1 cellular context compared by ENCODE assay signal in the genomic region with DNA sequence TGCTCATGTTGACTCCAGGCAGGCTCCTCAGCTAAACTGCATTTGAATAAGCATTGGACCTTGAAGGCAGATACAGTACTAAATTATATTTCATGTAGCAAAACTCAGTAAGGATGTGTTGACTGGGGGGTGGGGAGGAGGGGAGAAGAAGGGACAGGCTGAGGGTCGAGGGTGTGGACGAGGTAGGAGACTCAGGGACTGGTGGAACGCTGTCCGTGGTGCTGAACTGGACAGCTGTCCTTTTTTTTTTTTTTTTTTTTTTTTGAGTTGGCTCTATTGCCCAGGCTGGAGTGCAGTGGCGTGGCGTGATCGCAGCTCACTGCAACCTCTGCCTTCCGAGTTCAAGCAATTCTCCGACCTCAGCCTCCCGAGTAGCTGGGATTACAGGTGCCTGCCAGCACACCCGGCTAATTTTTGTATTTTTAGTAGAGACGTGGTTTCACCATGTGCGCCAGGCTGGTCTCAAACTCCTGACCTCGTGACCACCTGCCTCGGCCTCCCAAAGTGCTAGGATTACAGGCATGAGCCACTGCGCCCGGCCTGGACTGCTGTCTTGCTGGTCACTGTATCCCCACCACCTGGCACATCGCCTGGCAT.
A peak's percentile ranks its signal among the peaks of the same experiment; 100 is the strongest.
TF ChIP-seq lines count a peak whose summit lies in the region.

No MANE protein-coding gene starts in this region.

TF ChIP-seq in HepG2, 621 proteins besides CTCF, POLR2A, EP300 and RAD21:
- 0 out of 2 replicates have a peak, but pooled peaks have one; percentile 21 for TF ChIP-seq ZBTB43 (CRISPR knock-in tag; conservative IDR thresholded peaks at IDR 0.05)
- no peak for TF ChIP-seq CCAR2 (optimal IDR thresholded peaks at IDR 0.05; ENCODE audit: low read depth, low read length)
- TF ChIP-seq SMAD1 (CRISPR knock-in tag; IDR thresholded peaks at IDR 0.05; ENCODE audit: borderline replicate concordance, low read depth) = no peak
- TF ChIP-seq TEF (CRISPR knock-in tag; IDR thresholded peaks at IDR 0.05) = no peak
- no peak for TF ChIP-seq SCMH1 (CRISPR knock-in tag; IDR thresholded peaks at IDR 0.05; ENCODE audit: borderline replicate concordance)
- TF ChIP-seq YEATS2 (CRISPR knock-in tag; IDR thresholded peaks at IDR 0.05; ENCODE audit: borderline replicate concordance) = no peak
- TF ChIP-seq, protein P1, sequence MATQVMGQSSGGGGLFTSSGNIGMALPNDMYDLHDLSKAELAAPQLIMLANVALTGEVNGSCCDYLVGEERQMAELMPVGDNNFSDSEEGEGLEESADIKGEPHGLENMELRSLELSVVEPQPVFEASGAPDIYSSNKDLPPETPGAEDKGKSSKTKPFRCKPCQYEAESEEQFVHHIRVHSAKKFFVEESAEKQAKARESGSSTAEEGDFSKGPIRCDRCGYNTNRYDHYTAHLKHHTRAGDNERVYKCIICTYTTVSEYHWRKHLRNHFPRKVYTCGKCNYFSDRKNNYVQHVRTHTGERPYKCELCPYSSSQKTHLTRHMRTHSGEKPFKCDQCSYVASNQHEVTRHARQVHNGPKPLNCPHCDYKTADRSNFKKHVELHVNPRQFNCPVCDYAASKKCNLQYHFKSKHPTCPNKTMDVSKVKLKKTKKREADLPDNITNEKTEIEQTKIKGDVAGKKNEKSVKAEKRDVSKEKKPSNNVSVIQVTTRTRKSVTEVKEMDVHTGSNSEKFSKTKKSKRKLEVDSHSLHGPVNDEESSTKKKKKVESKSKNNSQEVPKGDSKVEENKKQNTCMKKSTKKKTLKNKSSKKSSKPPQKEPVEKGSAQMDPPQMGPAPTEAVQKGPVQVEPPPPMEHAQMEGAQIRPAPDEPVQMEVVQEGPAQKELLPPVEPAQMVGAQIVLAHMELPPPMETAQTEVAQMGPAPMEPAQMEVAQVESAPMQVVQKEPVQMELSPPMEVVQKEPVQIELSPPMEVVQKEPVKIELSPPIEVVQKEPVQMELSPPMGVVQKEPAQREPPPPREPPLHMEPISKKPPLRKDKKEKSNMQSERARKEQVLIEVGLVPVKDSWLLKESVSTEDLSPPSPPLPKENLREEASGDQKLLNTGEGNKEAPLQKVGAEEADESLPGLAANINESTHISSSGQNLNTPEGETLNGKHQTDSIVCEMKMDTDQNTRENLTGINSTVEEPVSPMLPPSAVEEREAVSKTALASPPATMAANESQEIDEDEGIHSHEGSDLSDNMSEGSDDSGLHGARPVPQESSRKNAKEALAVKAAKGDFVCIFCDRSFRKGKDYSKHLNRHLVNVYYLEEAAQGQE (IDR thresholded peaks at IDR 0.05; ENCODE audit: borderline replicate concordance in 1 of 2, low read depth in 1 of 2, low read length in 2 of 2) = peak; percentile 64 to 96
- TF ChIP-seq TFAP4 (IDR thresholded peaks at IDR 0.05; ENCODE audit: borderline replicate concordance, low read depth) = peak; percentile 40; the same call in 1 of the 2 replicates
- peak; percentile 47; the same call in 1 of the 2 replicates for TF ChIP-seq ZNF232 (CRISPR knock-in tag; IDR thresholded peaks at IDR 0.05; ENCODE audit: borderline replicate concordance)
- TF ChIP-seq FOXC1 (CRISPR knock-in tag; IDR thresholded peaks at IDR 0.05; ENCODE audit: borderline replicate concordance) = no peak
- TF ChIP-seq SNAPC5 (CRISPR knock-in tag; IDR thresholded peaks at IDR 0.05; ENCODE audit: borderline replicate concordance) = no peak
- TF ChIP-seq MIER2 (CRISPR knock-in tag; IDR thresholded peaks at IDR 0.05) = peak; percentile 94
- TF ChIP-seq PATZ1 (CRISPR knock-in tag; IDR thresholded peaks at IDR 0.05) = no peak
- 0 out of 2 replicates have a peak, but pooled peaks have one; percentile 23 for TF ChIP-seq ZNF574 (CRISPR knock-in tag; IDR thresholded peaks at IDR 0.05)
- TF ChIP-seq ZSCAN9 (CRISPR knock-in tag; IDR thresholded peaks at IDR 0.05; ENCODE audit: borderline replicate concordance) = 0 out of 2 replicates have a peak, but pooled peaks have one; percentile 32
- TF ChIP-seq SALL1 (CRISPR knock-in tag; IDR thresholded peaks at IDR 0.05) = peak; percentile 24; the same call in 1 of the 2 replicates
- TF ChIP-seq, protein P2, sequence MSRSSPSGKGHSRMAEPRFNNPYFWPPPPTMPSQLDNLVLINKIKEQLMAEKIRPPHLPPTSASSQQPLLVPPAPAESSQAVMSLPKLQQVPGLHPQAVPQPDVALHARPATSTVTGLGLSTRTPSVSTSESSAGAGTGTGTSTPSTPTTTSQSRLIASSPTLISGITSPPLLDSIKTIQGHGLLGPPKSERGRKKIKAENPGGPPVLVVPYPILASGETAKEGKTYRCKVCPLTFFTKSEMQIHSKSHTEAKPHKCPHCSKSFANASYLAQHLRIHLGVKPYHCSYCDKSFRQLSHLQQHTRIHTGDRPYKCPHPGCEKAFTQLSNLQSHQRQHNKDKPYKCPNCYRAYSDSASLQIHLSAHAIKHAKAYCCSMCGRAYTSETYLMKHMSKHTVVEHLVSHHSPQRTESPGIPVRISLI (CRISPR knock-in tag; IDR thresholded peaks at IDR 0.05; ENCODE audit: borderline replicate concordance) = peak; percentile 87
- TF ChIP-seq CEBPB (IDR thresholded peaks at IDR 0.05; ENCODE audit: borderline replicate concordance, low read depth, low read length) = no peak
- TF ChIP-seq KDM4B (CRISPR knock-in tag; IDR thresholded peaks at IDR 0.05) = no peak
- TF ChIP-seq EHMT2 (IDR thresholded peaks at IDR 0.05; ENCODE audit: borderline replicate concordance, low read depth, low read length) = peak; percentile 94
- TF ChIP-seq TCF7L2 (IDR thresholded peaks at IDR 0.05; ENCODE audit: low read depth, low read length) = no peak
